ENCODE assay signal across 22 cellular contexts in the genomic region with DNA sequence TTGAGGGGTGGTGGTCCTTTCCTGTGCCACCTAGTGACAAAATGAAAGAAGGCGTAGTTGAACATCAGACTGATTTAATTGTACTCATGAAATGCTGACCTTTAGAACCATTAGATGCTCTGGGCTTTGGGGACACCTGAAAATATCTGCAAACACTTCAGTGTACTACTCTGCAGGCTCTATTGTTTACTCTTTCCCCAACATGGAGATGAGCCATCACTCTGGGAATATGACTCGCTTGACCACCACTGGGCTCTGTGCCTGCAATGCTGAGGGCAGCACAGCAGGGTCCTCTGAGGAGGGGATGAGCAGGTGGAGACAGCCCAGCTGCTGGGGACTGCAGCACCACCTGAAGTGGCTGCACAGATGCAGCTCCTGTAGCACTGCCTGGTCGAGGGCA.
DNase-seq lines count a peak whose midpoint lies in the region; ATAC-seq lines count a peak whose summit lies in the region.
"Had no signal": no experiment of that assay in that cellular context is flagged by ENCODE, and none has a peak within 500 bp of the region (broad histone marks: within the 10 kb centered on the region; RNA-seq: fewer than 3 reads in every experiment).

No MANE protein-coding gene starts in this region.

- in situ Hi-C loops in G401 (cut with HindIII; ENCODE audit: low sequenced_read_pairs): no loop called here

- intact Hi-C loops in left colon (cut with DNase I, micrococcal nuclease): no loop called here

- DNase-seq in DMS53 (lab: John Stamatoyannopoulos, UW): peak; percentile 94
- DNase-seq in NCI-H1417 treated with DMSO at 0.1 percent for 48 hours (lab: John Stamatoyannopoulos, UW): peak; percentile 33
- peak; percentile 92 for DNase-seq in NCI-H69 (lab: John Stamatoyannopoulos, UW)
- DNase-seq in left colon: no peak
- no peak for DNase-seq in NCI-H1105 treated with DMSO at 0.1 percent for 48 hours (lab: John Stamatoyannopoulos, UW)
- DNase-seq in G401 (ENCODE audit: low spot score): no peak
- no peak for DNase-seq in effector CD4-positive, alpha-beta T cell
- DNase-seq: activated naive CD4-positive, alpha-beta T cell treated with anti-CD3 and anti-CD28 coated beads, Interleukin-2, amount 10 ng/mL, durations not matched to agents 7 days and 5 days; amniotic stem cell; DMS 273 treated with DMSO at 0.1 percent for 48 hours; hippocampal formation; immature natural killer cell; mesenchymal stem cell; NCI-H1436; NCI-H524 treated with DMSO at 0.1 percent for 48 hours; nucleus accumbens; stimulated activated CD4-positive, alpha-beta T cell treated with anti-CD3 and anti-CD28 coated beads, Interleukin-1b, Interleukin-23, amount 100 ng/mL, for 48 hours; T-helper 9 cell had no signal

- peak; percentile 86 for ATAC-seq in left colon
- ATAC-seq: gastroesophageal sphincter, GM23338, left lobe of liver, Right ventricle myocardium inferior had no signal

Comparison
In these comparisons a context has a peak if more than half of its experiments do, and no peak if none do; other contexts are left out.
1. DNase-seq: peak in DMS53 (single experiment), NCI-H1417 treated with DMSO at 0.1 percent for 48 hours (single experiment) and NCI-H69 (single experiment); none in left colon (0 of 2), NCI-H1105 treated with DMSO at 0.1 percent for 48 hours (single experiment), G401 (single experiment) and effector CD4-positive, alpha-beta T cell (single experiment).